ENCODE assay signal across 7 cellular contexts in genomic region chr17:82697808-82698064, GRCh38. TPM values are rescaled to one million over a fixed set of nuclear protein-coding genes. Genes with fewer than 3 reads are reported as not detected.
A peak's percentile ranks its signal among the peaks of the same experiment; 100 is the strongest.
DNase-seq lines count a peak whose midpoint lies in the region; ATAC-seq, FAIRE-seq and TF ChIP-seq lines count a peak whose summit lies in the region.

No MANE protein-coding gene starts in this region.

- intact Hi-C loops in kidney (cut with DNase I) (no loop called here), stomach (cut with DNase I; ENCODE audit: low total_unique reads) (no loop called here)

- WGBS in stomach, 5 donors = 0 to 5% (median 1%) methylated on average over 5 to 32 of the region's 32 CpGs

- FAIRE-seq in kidney (lab: Jason Lieb, UNC) = no peak

- no peak for TF ChIP-seq CTCF in HFFc6 (IDR thresholded peaks at IDR 0.05)
- no peak for TF ChIP-seq CTCF in kidney (IDR thresholded peaks at IDR 0.05; ENCODE audit: borderline replicate concordance, extremely low read depth, insufficient read depth)
- no peak for TF ChIP-seq CTCF in stomach (IDR thresholded peaks at IDR 0.05)

- TF ChIP-seq POLR2A in stomach (IDR thresholded peaks at IDR 0.05) = no peak

- H3K27me3 ChIP-seq in adipocyte (replicated peaks; ENCODE audit: control insufficient read depth, insufficient read depth, low read length) (no peaks in the 10 kb centered on the region), stomach (peaks cover 0 to 14% (median 0%) of the 10 kb centered on the region in 3 donors)

- ATAC-seq in HG02623 (IDR thresholded peaks at IDR 0.05; ENCODE audit: unreplicated experiment) (no peak), GM21619 (IDR thresholded peaks at IDR 0.05; ENCODE audit: unreplicated experiment) (no peak)

- H3K4me1 ChIP-seq in adipocyte (ENCODE audit: control insufficient read depth, insufficient read depth, low read length) = peaks cover 9% of the 10 kb centered on the region
- peaks cover 0 to 18% of the 10 kb centered on the region in 2 donors for H3K4me1 ChIP-seq in kidney (ENCODE audit: control insufficient read depth in 1 of 2, insufficient read depth in 1 of 2, low read depth in 1 of 2, low read length in 2 of 2)
- peaks cover 13 to 49% (median 38%) of the 10 kb centered on the region in 4 donors for H3K4me1 ChIP-seq in stomach

- peaks cover 20% of the 10 kb centered on the region for H3K36me3 Mint-ChIP-seq in HFFc6 (ENCODE audit: low read depth)

- DNase-seq in HFFc6 (no peak), adipocyte (ENCODE audit: low read depth) (no peak), kidney (peak; percentile 81), stomach (no peak)
- no peak for DNase-seq in stimulated activated naive CD4-positive, alpha-beta T cell treated with Interleukin-2 at 50 U/mL for 16 hours (lab: John Stamatoyannopoulos, UW)

- no peaks in the 10 kb centered on the region for H3K36me3 ChIP-seq in adipocyte (ENCODE audit: control insufficient read depth, insufficient read depth, low read length, severe bottlenecking)
- H3K36me3 ChIP-seq in kidney (ENCODE audit: control insufficient read depth in 1 of 2, insufficient read depth in 2 of 2, low read length in 2 of 2) = no peaks in the 10 kb centered on the region
- peaks cover 0 to 4% (median 0%) of the 10 kb centered on the region in 4 donors for H3K36me3 ChIP-seq in stomach

- peak overlapping the region; percentile 60 for H3K4me3 Mint-ChIP-seq in HFFc6

- H3K9me3 ChIP-seq in adipocyte (ENCODE audit: control insufficient read depth, low read length) = peaks cover 9% of the 10 kb centered on the region
- peaks cover 0 to 5% of the 10 kb centered on the region in 2 donors for H3K9me3 ChIP-seq in kidney (ENCODE audit: control insufficient read depth in 1 of 2, low read length in 2 of 2)
- peaks cover 0 to 13% (median 6%) of the 10 kb centered on the region in 4 donors for H3K9me3 ChIP-seq in stomach

- H3K9ac ChIP-seq in adipocyte (ENCODE audit: low read length) = peak overlapping the region; percentile 70
- H3K9ac ChIP-seq in kidney (ENCODE audit: low read length in 2 of 2) = peak overlapping the region in 1 of 2 donors; percentile 58

- no peak overlapping the region for H3K27ac Mint-ChIP-seq in HFFc6

- H3K27ac ChIP-seq in kidney (ENCODE audit: low read depth in 2 of 2, low read length in 2 of 2) (peak overlapping the region in 1 of 2 donors; percentile 74), stomach (peak overlapping the region; percentile 65 to 90 (median 87))

- peaks cover 7% of the 10 kb centered on the region for H3K27me3 Mint-ChIP-seq in HFFc6 (ENCODE audit: insufficient read depth)

- H3K9me3 Mint-ChIP-seq in HFFc6 = peaks cover 29% of the 10 kb centered on the region

- H3K4me1 Mint-ChIP-seq in HFFc6 (ENCODE audit: low read depth) = peaks cover 6% of the 10 kb centered on the region; the same call in 1 of the 2 replicates

- no peak for TF ChIP-seq EP300 in stomach (IDR thresholded peaks at IDR 0.05)

- peak overlapping the region; percentile 78 for H3K4me3 ChIP-seq in adipocyte (ENCODE audit: low read length)
- H3K4me3 ChIP-seq in kidney (ENCODE audit: low read length in 2 of 2) = peak overlapping the region; percentile 42 to 66
- H3K4me3 ChIP-seq in stomach = peak overlapping the region; percentile 75 to 89 (median 85)

RNA-seq across cellular contexts. Expression of gene RAB40B, which starts 0.8 kb away (rescaled TPM):
- total RNA-seq in HFFc6 (2021; fragmentation: NEBNext Ultra II Directional; extraction: Animal tissue kit (Norgen Biotek cat#: 25700)) = 10 to 100 TPM in 2 of 6 experiments, 1 to 10 TPM in 4; 8.0 to 14.8 (median 9.3) TPM
- total RNA-seq in kidney = 21.7 TPM
- polyA plus RNA-seq in kidney (ENCODE audit: insufficient read depth, low read depth, low replicate concordance) = 36.1 TPM
- total RNA-seq in stomach = 100 to 1,000 TPM in 2 of 5 donors, 10 to 100 TPM in 2, 1 to 10 TPM in 1; 7.6 to 133 (median 36.4) TPM
- 10 to 100 TPM; 13.5 to 25.7 (median 17.7) TPM for polyA plus RNA-seq in stomach

RNA-seq across cellular contexts. Expression of gene FN3KRP, which starts 18.8 kb away (rescaled TPM):
- 10 to 100 TPM; 27.7 to 36.3 (median 33.7) TPM for total RNA-seq in HFFc6 (2021; fragmentation: NEBNext Ultra II Directional; extraction: Animal tissue kit (Norgen Biotek cat#: 25700))
- 30.6 TPM for total RNA-seq in kidney
- 36.6 TPM for polyA plus RNA-seq in kidney (ENCODE audit: insufficient read depth, low read depth, low replicate concordance)
- 10 to 100 TPM in 4 of 5 donors, 1 to 10 TPM in 1; 1.2 to 50.7 (median 17.5) TPM for total RNA-seq in stomach
- 10 to 100 TPM; 20.0 to 28.2 (median 26.9) TPM for polyA plus RNA-seq in stomach

RNA-seq across cellular contexts. Expression of gene FN3K, which starts 37.7 kb away (rescaled TPM):
- total RNA-seq in HFFc6 (2021; fragmentation: NEBNext Ultra II Directional; extraction: Animal tissue kit (Norgen Biotek cat#: 25700)) = 1 to 10 TPM in 5 of 6 experiments, under 1 TPM in 1; 0.96 to 2.9 (median 1.6) TPM
- 33.3 TPM for total RNA-seq in kidney
- 114 TPM for polyA plus RNA-seq in kidney (ENCODE audit: insufficient read depth, low read depth, low replicate concordance)
- total RNA-seq in stomach = 10 to 100 TPM; 13.6 to 59.5 (median 16.5) TPM
- polyA plus RNA-seq in stomach = 10 to 100 TPM; 13.0 to 18.5 (median 16.4) TPM

RNA-seq across cellular contexts. Expression of gene WDR45B, which starts 49.5 kb away (rescaled TPM):
- 10 to 100 TPM; 60.6 to 73.5 (median 66.3) TPM for total RNA-seq in HFFc6 (2021; fragmentation: NEBNext Ultra II Directional; extraction: Animal tissue kit (Norgen Biotek cat#: 25700))
- total RNA-seq in kidney (65.4 TPM), stomach (100 to 1,000 TPM in 2 of 5 donors, 10 to 100 TPM in 3; 75.3 to 108 (median 92.9) TPM)
- polyA plus RNA-seq in kidney (ENCODE audit: insufficient read depth, low read depth, low replicate concordance) (64.7 TPM), stomach (10 to 100 TPM; 62.8 to 70.7 (median 62.9) TPM)

RNA-seq across cellular contexts. Expression of gene TBCD, which starts 54.1 kb away (rescaled TPM):
- 10 to 100 TPM; 47.3 to 67.6 (median 62.5) TPM for total RNA-seq in HFFc6 (2021; fragmentation: NEBNext Ultra II Directional; extraction: Animal tissue kit (Norgen Biotek cat#: 25700))
- total RNA-seq in kidney (72.8 TPM), stomach (100 to 1,000 TPM in 3 of 5 donors, 10 to 100 TPM in 2; 51.2 to 155 (median 104) TPM)
- polyA plus RNA-seq in kidney (ENCODE audit: insufficient read depth, low read depth, low replicate concordance) (78.7 TPM), stomach (100 to 1,000 TPM in 1 of 3 donors, 10 to 100 TPM in 2; 69.3 to 110 (median 75.3) TPM)
